In genomic region chr10:68988530-68989316, GRCh38 we compare ENCODE assay signal across 8 cellular contexts.
DNase-seq lines count a peak whose midpoint lies in the region; ATAC-seq lines count a peak whose summit lies in the region.

A gene with protein sequence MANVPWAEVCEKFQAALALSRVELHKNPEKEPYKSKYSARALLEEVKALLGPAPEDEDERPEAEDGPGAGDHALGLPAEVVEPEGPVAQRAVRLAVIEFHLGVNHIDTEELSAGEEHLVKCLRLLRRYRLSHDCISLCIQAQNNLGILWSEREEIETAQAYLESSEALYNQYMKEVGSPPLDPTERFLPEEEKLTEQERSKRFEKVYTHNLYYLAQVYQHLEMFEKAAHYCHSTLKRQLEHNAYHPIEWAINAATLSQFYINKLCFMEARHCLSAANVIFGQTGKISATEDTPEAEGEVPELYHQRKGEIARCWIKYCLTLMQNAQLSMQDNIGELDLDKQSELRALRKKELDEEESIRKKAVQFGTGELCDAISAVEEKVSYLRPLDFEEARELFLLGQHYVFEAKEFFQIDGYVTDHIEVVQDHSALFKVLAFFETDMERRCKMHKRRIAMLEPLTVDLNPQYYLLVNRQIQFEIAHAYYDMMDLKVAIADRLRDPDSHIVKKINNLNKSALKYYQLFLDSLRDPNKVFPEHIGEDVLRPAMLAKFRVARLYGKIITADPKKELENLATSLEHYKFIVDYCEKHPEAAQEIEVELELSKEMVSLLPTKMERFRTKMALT (plus strand): TSS chr10:68988803. CDS start chr10:68988833, 30 bp downstream.

- DNase-seq in C1 segment of cervical spinal cord (lab: John Stamatoyannopoulos, UW): peak; percentile 49 to 98 (median 90)
- DNase-seq in NCI-H526 (lab: John Stamatoyannopoulos, UW): peak; percentile 91 to 94
- peak; percentile 77 for DNase-seq in activated CD4-positive, alpha-beta T cell treated with anti-CD3 and anti-CD28 coated beads, Interleukin-2, amount 50 U/mL, for 1 hour
- DNase-seq in dedifferentiated amniotic fluid mesenchymal stem cell (ENCODE audit: extremely low spot score): peak; percentile 98
- DNase-seq in left kidney (ENCODE audit: low read depth, low spot score): peak; percentile 99
- DNase-seq in stimulated activated CD4-positive, alpha-beta T cell treated with anti-CD3 and anti-CD28 coated beads, Interleukin-2, amount 100 ng/mL, for 24 hours: peak; percentile 81 to 84

- peak; percentile 81 for ATAC-seq in GM19324 (IDR thresholded peaks at IDR 0.05; ENCODE audit: low FRiP score, unreplicated experiment)
- peak; percentile 52 for ATAC-seq in HG03469 (IDR thresholded peaks at IDR 0.05; ENCODE audit: unreplicated experiment)

Comparison
In these comparisons a context has a peak if more than half of its experiments do, and no peak if none do; other contexts are left out.
1. Peak in every context shown above with its lines: DNase-seq and ATAC-seq.